13 cellular contexts compared by ENCODE assay signal in the genomic region with DNA sequence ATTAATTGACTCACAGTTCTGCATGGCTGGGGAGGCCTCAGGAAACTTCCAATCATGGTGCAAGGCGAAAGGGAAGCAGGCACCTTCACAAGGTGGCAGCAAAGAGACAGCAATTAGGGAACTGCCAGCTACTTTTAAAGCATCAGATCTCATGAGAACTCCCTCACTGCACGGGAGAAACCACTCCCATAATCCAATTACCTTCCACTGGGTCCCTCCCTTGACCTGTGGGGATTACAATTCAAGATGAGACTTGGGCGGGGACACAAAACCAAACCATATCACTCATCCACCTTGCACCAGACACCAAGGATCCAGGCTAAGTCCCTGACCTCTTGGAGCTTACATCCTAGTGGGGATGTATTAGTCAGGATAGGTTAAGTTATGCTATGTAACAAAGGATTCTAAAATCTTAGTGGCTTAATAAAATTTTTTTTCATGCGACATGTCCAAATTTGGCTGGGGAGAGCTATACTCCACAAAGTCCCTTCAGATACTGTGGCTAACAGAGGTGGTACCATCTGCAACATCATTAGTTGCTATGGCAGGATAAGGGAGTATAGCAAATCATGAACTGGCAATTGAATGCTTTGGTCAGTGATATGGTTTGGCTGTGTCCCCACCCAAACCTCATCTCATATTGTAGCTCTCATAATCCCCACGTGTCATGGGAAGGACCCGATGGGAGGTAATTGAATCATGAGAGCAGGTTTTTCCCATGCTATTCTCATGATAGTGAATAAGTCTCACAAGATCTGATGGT. TPM values are rescaled to one million over a fixed set of nuclear protein-coding genes. Genes with fewer than 3 reads are reported as not detected.
A peak's percentile ranks its signal among the peaks of the same experiment; 100 is the strongest.
DNase-seq lines count a peak whose midpoint lies in the region; ATAC-seq, FAIRE-seq and TF ChIP-seq lines count a peak whose summit lies in the region.
"Had no signal": no experiment of that assay in that cellular context is flagged by ENCODE, and none has a peak within 500 bp of the region (broad histone marks: within the 10 kb centered on the region; RNA-seq: fewer than 3 reads in every experiment).

No MANE protein-coding gene starts in this region.

- H3K27me3 ChIP-seq in CD4-positive, CD25-positive, alpha-beta regulatory T cell (ENCODE audit: control insufficient read depth, insufficient read depth, low read length): no peaks in the 10 kb centered on the region
- 0 out of 7 replicates have a peak, but pooled peaks cover 0 to 1% (median 0%) of the 10 kb centered on the region in 4 experiments for H3K27me3 ChIP-seq in H1 (replicated peaks in 1 of 4; ENCODE audit: control insufficient read depth in 3 of 4, extremely low read depth in 1 of 4, insufficient read depth in 3 of 4, low read length in 3 of 4)
- H3K27me3 ChIP-seq: body of pancreas had no signal

- no peaks in the 10 kb centered on the region for H3K36me3 ChIP-seq in CD4-positive, CD25-positive, alpha-beta regulatory T cell (ENCODE audit: control insufficient read depth, insufficient read depth, low read length)
- no peaks in the 10 kb centered on the region for H3K36me3 ChIP-seq in H1 (ENCODE audit: control insufficient read depth in 2 of 4, insufficient read depth in 4 of 4, low read length in 3 of 4)

- H2BK120ac ChIP-seq in H1 (replicated peaks; ENCODE audit: low read depth, low read length): no peak overlapping the region

- H3K4me3 ChIP-seq in A549 (no peak overlapping the region), H1 (ENCODE audit: extremely low read depth in 1 of 4, insufficient read depth in 2 of 4, low read depth in 3 of 4, low read length in 4 of 4) (no peak overlapping the region)
- no peak overlapping the region for H3K4me3 ChIP-seq in CD4-positive, CD25-positive, alpha-beta regulatory T cell (ENCODE audit: low read depth, low read length)
- H3K4me3 ChIP-seq: body of pancreas had no signal

- no peak overlapping the region for H2BK5ac ChIP-seq in H1 (ENCODE audit: low read depth, low read length)

- H3K79me1 ChIP-seq in H1 (ENCODE audit: low read depth, low read length): no peaks in the 10 kb centered on the region

- H3K4me2 ChIP-seq in A549 (no peak overlapping the region), H1 (ENCODE audit: insufficient read depth in 1 of 2, low read depth in 2 of 2, low read length in 2 of 2) (no peak overlapping the region)

- H4K20me1 ChIP-seq in H1 (replicated peaks in 1 of 2; ENCODE audit: control insufficient read depth in 1 of 2, insufficient read depth in 2 of 2, low read length in 2 of 2): no peaks in the 10 kb centered on the region

- 45% methylated on average over 6 of the region's 6 CpGs for WGBS in A549 (ENCODE audit: missing lambda C conversion rate)
- WGBS in H1 (ENCODE audit: extremely low coverage in 1 of 2, insufficient coverage in 1 of 2, insufficient read length in 1 of 2, insufficient replicate concordance in 2 of 2, low coverage in 1 of 2, low lambda C conversion rate in 2 of 2, missing lambda C conversion rate in 1 of 2), 2 experiments: 84% methylated on average over 6 of the region's 6 CpGs; no CpG with 5 or more reads in 1 of the 2 experiments

- FAIRE-seq in A549 (lab: Jason Lieb, UNC) (no peak), H1 (lab: Jason Lieb, UNC) (no peak)

- H2AK5ac ChIP-seq in H1 (ENCODE audit: low read depth, low read length): no peak overlapping the region

- peak overlapping the region in 2 of 3 donors; percentile 49 to 80 for H3K27ac Mint-ChIP-seq in CD4-positive, CD25-positive, alpha-beta regulatory T cell
- H3K27ac Mint-ChIP-seq in mesothelial cell of epicardium: no peak overlapping the region
- H3K27ac Mint-ChIP-seq in activated T-helper 2 cell treated with anti-CD3 and anti-CD28 coated beads, Interferon-gamma antibody, Interleukin-2, Interleukin-4, amounts not matched to agents 10 μg/mL and 5 μg/mL and 100 μg/mL, durations not matched to agents 14 hours and 24 hours and 36 hours: no peak overlapping the region
- H3K27ac Mint-ChIP-seq: HFFc6 had no signal

- H3K14ac ChIP-seq in H1 (ENCODE audit: insufficient read length): no peak overlapping the region

- H4K5ac ChIP-seq in H1 (ENCODE audit: insufficient read length, low read depth, low read length): no peak overlapping the region

- no peak for TF ChIP-seq POLR2A in A549 (IDR thresholded peaks at IDR 0.05; ENCODE audit: low read length)
- no peak for TF ChIP-seq POLR2A in H1 (IDR thresholded peaks at IDR 0.05; ENCODE audit: control extremely low read depth in 1 of 2, low read depth in 2 of 2, low read length in 2 of 2)

- ATAC-seq in A549: peak in 1 of 2 experiments; percentile 50; a peak in 1 of 6 replicates
- ATAC-seq in CD4-positive, CD25-positive, alpha-beta regulatory T cell (ENCODE audit: low read depth in 2 of 2): peak in 1 of 2 donors; percentile 29
- ATAC-seq in HG02981 (IDR thresholded peaks at IDR 0.05; ENCODE audit: unreplicated experiment): no peak
- ATAC-seq: body of pancreas had no signal

- no peaks in the 10 kb centered on the region for H3K23me2 ChIP-seq in H1 (ENCODE audit: low read depth, low read length)

- H3K9me3 Mint-ChIP-seq in CD4-positive, CD25-positive, alpha-beta regulatory T cell: peaks cover 0 to 15% (median 0%) of the 10 kb centered on the region in 7 donors
- peaks cover 30% of the 10 kb centered on the region for H3K9me3 Mint-ChIP-seq in mesothelial cell of epicardium
- peaks cover 12% of the 10 kb centered on the region for H3K9me3 Mint-ChIP-seq in activated T-helper 2 cell treated with anti-CD3 and anti-CD28 coated beads, Interferon-gamma antibody, Interleukin-2, Interleukin-4, amounts not matched to agents 10 μg/mL and 5 μg/mL and 100 μg/mL, durations not matched to agents 14 hours and 24 hours and 36 hours

- H3K27me3 Mint-ChIP-seq in CD4-positive, CD25-positive, alpha-beta regulatory T cell: peaks cover 9% of the 10 kb centered on the region
- H3K27me3 Mint-ChIP-seq in mesothelial cell of epicardium (ENCODE audit: low read depth): peaks cover 3% of the 10 kb centered on the region
- peaks cover 18% of the 10 kb centered on the region for H3K27me3 Mint-ChIP-seq in activated T-helper 2 cell treated with anti-CD3 and anti-CD28 coated beads, Interferon-gamma antibody, Interleukin-2, Interleukin-4, amounts not matched to agents 10 μg/mL and 5 μg/mL and 100 μg/mL, durations not matched to agents 14 hours and 24 hours and 36 hours (ENCODE audit: low read depth)

- intact Hi-C loops in activated T-helper 2 cell treated with anti-CD3 and anti-CD28 coated beads, Interferon-gamma antibody, Interleukin-2, Interleukin-4, amounts not matched to agents 10 μg/mL and 5 μg/mL and 100 μg/mL, durations not matched to agents 14 hours and 24 hours and 36 hours (cut with micrococcal nuclease): no loop called here

- H2BK20ac ChIP-seq in H1 (ENCODE audit: low read length): no peak overlapping the region

- H3K4me1 ChIP-seq in A549: no peaks in the 10 kb centered on the region
- H3K4me1 ChIP-seq in CD4-positive, CD25-positive, alpha-beta regulatory T cell (ENCODE audit: control insufficient read depth, insufficient read depth, low read length, poor library complexity, severe bottlenecking): peaks cover 18% of the 10 kb centered on the region
- H3K4me1 ChIP-seq in H1 (replicated peaks in 1 of 4; ENCODE audit: control insufficient read depth in 3 of 4, insufficient read depth in 4 of 4, low read length in 3 of 4): no peaks in the 10 kb centered on the region
- H3K4me1 ChIP-seq: body of pancreas, parathyroid adenoma had no signal

- H3K18ac ChIP-seq in H1 (ENCODE audit: extremely low read depth, low read length): no peak overlapping the region

- no peak overlapping the region for H2BK15ac ChIP-seq in H1 (ENCODE audit: low read length)

- no peaks in the 10 kb centered on the region for H3K79me2 ChIP-seq in H1 (ENCODE audit: control insufficient read depth in 1 of 2, insufficient read depth in 2 of 2, low read length in 2 of 2)
- H3K79me2 ChIP-seq: parathyroid adenoma had no signal

- H3K23ac ChIP-seq in H1 (ENCODE audit: insufficient read length): no peak overlapping the region

- no peak overlapping the region for H3K56ac ChIP-seq in H1 (replicated peaks; ENCODE audit: insufficient read length, low read depth, low read length)

- no peak overlapping the region for H2AFZ ChIP-seq in H1 (ENCODE audit: low read length)
- H2AFZ ChIP-seq: parathyroid adenoma had no signal

- H4K8ac ChIP-seq in H1 (ENCODE audit: extremely low read depth, insufficient read depth, low read length): no peak overlapping the region

- H4K91ac ChIP-seq in H1 (replicated peaks; ENCODE audit: insufficient read length, low read length): no peak overlapping the region

- H3K9me3 ChIP-seq in A549 (peaks cover 53% of the 10 kb centered on the region), H1 (ENCODE audit: insufficient read depth in 2 of 2, low read depth in 1 of 2, low read length in 1 of 2) (peaks cover 9 to 14% of the 10 kb centered on the region in 2 experiments; a peak in 3 of 4 replicates)
- no peaks in the 10 kb centered on the region for H3K9me3 ChIP-seq in CD4-positive, CD25-positive, alpha-beta regulatory T cell (ENCODE audit: control insufficient read depth in 2 of 2, low read length in 2 of 2)
- H3K9me3 ChIP-seq: body of pancreas had no signal

- H2BK12ac ChIP-seq in H1 (ENCODE audit: low read depth, low read length): no peak overlapping the region

- TF ChIP-seq RAD21 in A549 (conservative IDR thresholded peaks at IDR 0.05 in 1 of 2, IDR thresholded peaks at IDR 0.05 in 1 of 2) (no peak), H1 (IDR thresholded peaks at IDR 0.05 in 1 of 2, conservative IDR thresholded peaks at IDR 0.05 in 1 of 2; ENCODE audit: low read depth in 2 of 2, low read length in 2 of 2) (peak; percentile 47)

- peak overlapping the region in 1 of 4 donors; percentile 0 for H3K4me3 Mint-ChIP-seq in CD4-positive, CD25-positive, alpha-beta regulatory T cell
- no peak overlapping the region for H3K4me3 Mint-ChIP-seq in mesothelial cell of epicardium
- no peak overlapping the region for H3K4me3 Mint-ChIP-seq in activated T-helper 2 cell treated with anti-CD3 and anti-CD28 coated beads, Interferon-gamma antibody, Interleukin-2, Interleukin-4, amounts not matched to agents 10 μg/mL and 5 μg/mL and 100 μg/mL, durations not matched to agents 14 hours and 24 hours and 36 hours (ENCODE audit: low read depth)
- H3K4me3 Mint-ChIP-seq: HFFc6 had no signal

- no peak for TF ChIP-seq CTCF in A549 (IDR thresholded peaks at IDR 0.05)
- TF ChIP-seq CTCF in H1 (IDR thresholded peaks at IDR 0.05; ENCODE audit: control extremely low read depth in 1 of 3, insufficient read depth in 1 of 3, low read depth in 1 of 3, low read length in 3 of 3): peak in 2 of 3 experiments; percentile 31 to 50; a peak in 2 of 4 replicates
- TF ChIP-seq CTCF in mesothelial cell of epicardium (IDR thresholded peaks at IDR 0.05; ENCODE audit: unreplicated experiment): no peak

- CTCF ChIA-PET in A549 (lab: Yijun Ruan, JAX) (interaction anchor here (1.0 to 1.2 kb wide), 5 partner anchors 8 to 101 kb away, joined by 3 read pairs; partner anchors contain the start of genes FAM187B, LGI4 and USF2), H1 (lab: Charles Lee; ENCODE audit: partially characterized antibody) (interaction anchor here (0.7 to 5.7 kb wide), 13 partner anchors 9 to 193 kb away, joined by 3 to 16 read pairs (median 5); partner anchors contain the start of genes FAM187B and FXYD5)

- peaks cover 20 to 42% (median 30%) of the 10 kb centered on the region in 4 donors for H3K4me1 Mint-ChIP-seq in CD4-positive, CD25-positive, alpha-beta regulatory T cell
- no peaks in the 10 kb centered on the region for H3K4me1 Mint-ChIP-seq in mesothelial cell of epicardium
- H3K4me1 Mint-ChIP-seq in activated T-helper 2 cell treated with anti-CD3 and anti-CD28 coated beads, Interferon-gamma antibody, Interleukin-2, Interleukin-4, amounts not matched to agents 10 μg/mL and 5 μg/mL and 100 μg/mL, durations not matched to agents 14 hours and 24 hours and 36 hours (ENCODE audit: low read depth): peaks cover 13% of the 10 kb centered on the region

- DNase-seq in A549 (ENCODE audit: low read depth in 1 of 2, low spot score in 1 of 2) (no peak), NCI-H748 treated with DMSO at 0.1 percent for 48 hours (lab: John Stamatoyannopoulos, UW) (peak; percentile 13), H1 (ENCODE audit: low read depth in 1 of 2, low spot score in 2 of 2) (no peak), mesothelial cell of epicardium (ENCODE audit: low spot score in 2 of 2, unreplicated experiment in 2 of 2) (no peak), SIG-M5 (lab: John Stamatoyannopoulos, UW) (no peak)
- DNase-seq in CD4-positive, CD25-positive, alpha-beta regulatory T cell: peak in 1 of 3 donors; percentile 60
- no peak for DNase-seq in activated T-helper 2 cell treated with anti-CD3 and anti-CD28 coated beads, Interferon-gamma antibody, Interleukin-2, Interleukin-4, amounts not matched to agents 10 μg/mL and 5 μg/mL and 100 μg/mL, durations not matched to agents 14 hours and 24 hours and 36 hours (ENCODE audit: low spot score)
- DNase-seq: HFFc6, NCI-H1694 treated with DMSO at 0.1 percent for 48 hours had no signal

- peaks cover 5% of the 10 kb centered on the region for H3K36me3 Mint-ChIP-seq in CD4-positive, CD25-positive, alpha-beta regulatory T cell
- peaks cover 2% of the 10 kb centered on the region for H3K36me3 Mint-ChIP-seq in mesothelial cell of epicardium
- H3K36me3 Mint-ChIP-seq in activated T-helper 2 cell treated with anti-CD3 and anti-CD28 coated beads, Interferon-gamma antibody, Interleukin-2, Interleukin-4, amounts not matched to agents 10 μg/mL and 5 μg/mL and 100 μg/mL, durations not matched to agents 14 hours and 24 hours and 36 hours (ENCODE audit: low read depth): peaks cover 8% of the 10 kb centered on the region

- H3K27ac ChIP-seq in A549: no peak overlapping the region
- no peak overlapping the region for H3K27ac ChIP-seq in CD4-positive, CD25-positive, alpha-beta regulatory T cell (ENCODE audit: insufficient read depth, low read length, poor library complexity, severe bottlenecking)
- no peak overlapping the region for H3K27ac ChIP-seq in H1 (ENCODE audit: low read depth, low read length)
- H3K27ac ChIP-seq: body of pancreas, parathyroid adenoma had no signal

- TF ChIP-seq EP300 in A549 (IDR thresholded peaks at IDR 0.05): no peak
- no peak for TF ChIP-seq EP300 in H1 (IDR thresholded peaks at IDR 0.05; ENCODE audit: borderline replicate concordance in 1 of 2, low read depth in 2 of 2, low read length in 2 of 2)

- POLR2A ChIA-PET in A549 (lab: Yijun Ruan, JAX) (no interaction called here), H1 (lab: Charles Lee; ENCODE audit: partially characterized antibody) (interaction anchor here (0.6 to 1.7 kb wide), 7 partner anchors 11 to 95 kb away, joined by 3 to 9 read pairs (median 5); no protein-coding TSS in a partner anchor)

- no peak overlapping the region for H3K4ac ChIP-seq in H1 (replicated peaks; ENCODE audit: insufficient read length, low read depth, low read length)

- no peak overlapping the region for H3K9ac ChIP-seq in H1 (replicated peaks in 1 of 4; ENCODE audit: extremely low read depth in 1 of 4, low read depth in 3 of 4, low read length in 3 of 4)
- H3K9ac ChIP-seq: parathyroid adenoma had no signal

RNA-seq across cellular contexts. Expression of gene FAM187B, which starts 8.3 kb away (rescaled TPM):
- polyA plus RNA-seq in A549 (2011; rRNA removed) (not detected in 2 replicates), A549 (2017; fragmentation: RNase III; extraction: RNeasy Plus Mini Kit Qiagen cat#74134 plus additional on column Dnase treatment) (not detected in 3 replicates), H1 (2011; rRNA removed) (0.09 TPM in 1 of 2 replicates, not detected in the other)
- polyA plus RNA-seq in A549 (2012; cell fraction: cytosol; rRNA removed): not detected in 2 replicates
- not detected in 2 replicates for polyA plus RNA-seq in A549 (2012; cell fraction: nucleus; rRNA removed)
- not detected in 2 replicates for polyA minus RNA-seq in A549 (2011; rRNA and poly(A)+ RNA removed)
- total RNA-seq in CD4-positive, CD25-positive, alpha-beta regulatory T cell: not detected
- not detected for polyA plus RNA-seq in CD4-positive, CD25-positive, alpha-beta regulatory T cell
- total RNA-seq in H1 (2021; fragmentation: NEBNext Ultra II Directional; extraction: Animal tissue kit (Norgen Biotek cat#: 25700)): not detected in 2 replicates
- 0.06 TPM for polyA plus RNA-seq in H1 (2011; cell fraction: cytosol; rRNA removed)
- polyA plus RNA-seq in H1 (2011; cell fraction: nucleus; rRNA removed): 0.19 TPM
- polyA plus RNA-seq in H1 (2012, experiment 1 of 2): not detected in 4 replicates
- not detected for polyA plus RNA-seq in H1 (2012, experiment 2 of 2)
- not detected for polyA plus RNA-seq in H1 (2013, experiment 1 of 2)
- not detected for polyA plus RNA-seq in H1 (2013, experiment 2 of 2)
- polyA minus RNA-seq in H1 (2011; rRNA and poly(A)+ RNA removed): not detected in 2 replicates
- polyA minus RNA-seq in H1 (2011; cell fraction: cytosol; rRNA and poly(A)+ RNA removed): not detected
- polyA minus RNA-seq in H1 (2011; cell fraction: nucleus; rRNA and poly(A)+ RNA removed): not detected
- not detected in 3 replicates for total RNA-seq in mesothelial cell of epicardium
- not detected in 2 replicates for total RNA-seq in activated T-helper 2 cell treated with anti-CD3 and anti-CD28 coated beads, Interferon-gamma antibody, Interleukin-2, Interleukin-4, amounts not matched to agents 10 μg/mL and 5 μg/mL and 100 μg/mL, durations not matched to agents 14 hours and 24 hours and 36 hours
- total RNA-seq: body of pancreas, fibroblast of lung, HFFc6 had no signal
- polyA plus RNA-seq: fibroblast of lung had no signal

RNA-seq across cellular contexts. Expression of gene LSR, which starts 12.0 kb away (rescaled TPM):
- polyA plus RNA-seq in A549 (2011; rRNA removed) (2.1 and 2.5 TPM in 2 replicates), A549 (2017; fragmentation: RNase III; extraction: RNeasy Plus Mini Kit Qiagen cat#74134 plus additional on column Dnase treatment) (3.6 to 4.7 TPM (median 4.4 TPM) in 3 replicates), H1 (2011; rRNA removed) (186 and 296 TPM in 2 replicates)
- polyA plus RNA-seq in A549 (2012; cell fraction: cytosol; rRNA removed): 2.9 and 3.8 TPM in 2 replicates
- polyA plus RNA-seq in A549 (2012; cell fraction: nucleus; rRNA removed): 2.6 and 5.1 TPM in 2 replicates
- polyA minus RNA-seq in A549 (2011; rRNA and poly(A)+ RNA removed): 7.4 and 9.1 TPM in 2 replicates
- 28.1 TPM for total RNA-seq in CD4-positive, CD25-positive, alpha-beta regulatory T cell
- 10 to 100 TPM; 47.8 to 66.1 (median 53.7) TPM for polyA plus RNA-seq in CD4-positive, CD25-positive, alpha-beta regulatory T cell
- total RNA-seq in H1 (2021; fragmentation: NEBNext Ultra II Directional; extraction: Animal tissue kit (Norgen Biotek cat#: 25700)): 159 and 166 TPM in 2 replicates
- 106 TPM for polyA plus RNA-seq in H1 (2011; cell fraction: cytosol; rRNA removed)
- polyA plus RNA-seq in H1 (2011; cell fraction: nucleus; rRNA removed): 204 TPM
- polyA plus RNA-seq in H1 (2012, experiment 1 of 2): 145 to 238 TPM (median 230 TPM) in 4 replicates
- polyA plus RNA-seq in H1 (2012, experiment 2 of 2): 175 TPM
- polyA plus RNA-seq in H1 (2013, experiment 1 of 2): 208 TPM
- polyA plus RNA-seq in H1 (2013, experiment 2 of 2): 218 TPM
- polyA minus RNA-seq in H1 (2011; rRNA and poly(A)+ RNA removed): 87.1 and 93.1 TPM in 2 replicates
- 222 TPM for polyA minus RNA-seq in H1 (2011; cell fraction: cytosol; rRNA and poly(A)+ RNA removed)
- 191 TPM for polyA minus RNA-seq in H1 (2011; cell fraction: nucleus; rRNA and poly(A)+ RNA removed)
- 48.9 to 54.7 TPM (median 51.9 TPM) in 3 replicates for total RNA-seq in mesothelial cell of epicardium
- total RNA-seq in activated T-helper 2 cell treated with anti-CD3 and anti-CD28 coated beads, Interferon-gamma antibody, Interleukin-2, Interleukin-4, amounts not matched to agents 10 μg/mL and 5 μg/mL and 100 μg/mL, durations not matched to agents 14 hours and 24 hours and 36 hours: 0.30 and 1.0 TPM in 2 replicates

RNA-seq across cellular contexts. Expression of gene USF2, which starts 31.9 kb away (rescaled TPM):
- polyA plus RNA-seq in A549 (2011; rRNA removed): 91.8 and 118 TPM in 2 replicates
- 228 and 240 TPM in 2 replicates for polyA plus RNA-seq in A549 (2012; cell fraction: cytosol; rRNA removed)
- 225 and 296 TPM in 2 replicates for polyA plus RNA-seq in A549 (2012; cell fraction: nucleus; rRNA removed)
- 124 to 141 TPM (median 141 TPM) in 3 replicates for polyA plus RNA-seq in A549 (2017; fragmentation: RNase III; extraction: RNeasy Plus Mini Kit Qiagen cat#74134 plus additional on column Dnase treatment)
- polyA minus RNA-seq in A549 (2011; rRNA and poly(A)+ RNA removed): 85.3 and 97.1 TPM in 2 replicates
- 277 TPM for total RNA-seq in CD4-positive, CD25-positive, alpha-beta regulatory T cell
- polyA plus RNA-seq in CD4-positive, CD25-positive, alpha-beta regulatory T cell: 10 to 100 TPM in 1 of 4 donors, 1 to 10 TPM in 3; 5.9 to 10.1 (median 6.8) TPM
- 109 and 113 TPM in 2 replicates for total RNA-seq in H1 (2021; fragmentation: NEBNext Ultra II Directional; extraction: Animal tissue kit (Norgen Biotek cat#: 25700))
- polyA plus RNA-seq in H1 (2011; rRNA removed): 74.1 and 119 TPM in 2 replicates
- 142 TPM for polyA plus RNA-seq in H1 (2011; cell fraction: cytosol; rRNA removed)
- polyA plus RNA-seq in H1 (2011; cell fraction: nucleus; rRNA removed): 268 TPM
- 112 to 133 TPM (median 125 TPM) in 4 replicates for polyA plus RNA-seq in H1 (2012, experiment 1 of 2)
- 90.5 TPM for polyA plus RNA-seq in H1 (2012, experiment 2 of 2)
- 70.6 TPM for polyA plus RNA-seq in H1 (2013, experiment 1 of 2)
- 72.7 TPM for polyA plus RNA-seq in H1 (2013, experiment 2 of 2)
- polyA minus RNA-seq in H1 (2011; rRNA and poly(A)+ RNA removed): 29.0 and 60.8 TPM in 2 replicates
- 79.1 TPM for polyA minus RNA-seq in H1 (2011; cell fraction: cytosol; rRNA and poly(A)+ RNA removed)
- 82.7 TPM for polyA minus RNA-seq in H1 (2011; cell fraction: nucleus; rRNA and poly(A)+ RNA removed)
- 135 to 154 TPM (median 137 TPM) in 3 replicates for total RNA-seq in mesothelial cell of epicardium
- 135 and 142 TPM in 2 replicates for total RNA-seq in activated T-helper 2 cell treated with anti-CD3 and anti-CD28 coated beads, Interferon-gamma antibody, Interleukin-2, Interleukin-4, amounts not matched to agents 10 μg/mL and 5 μg/mL and 100 μg/mL, durations not matched to agents 14 hours and 24 hours and 36 hours

RNA-seq across cellular contexts. Expression of gene HAMP, which starts 45.5 kb away (rescaled TPM):
- polyA plus RNA-seq in A549 (2011; rRNA removed) (not detected in 2 replicates), A549 (2017; fragmentation: RNase III; extraction: RNeasy Plus Mini Kit Qiagen cat#74134 plus additional on column Dnase treatment) (0.03 TPM in 1 of 3 replicates, not detected in the others), H1 (2011; rRNA removed) (0.06 and 0.08 TPM in 2 replicates)
- not detected in 2 replicates for polyA plus RNA-seq in A549 (2012; cell fraction: cytosol; rRNA removed)
- 0.22 TPM in 2 replicates for polyA plus RNA-seq in A549 (2012; cell fraction: nucleus; rRNA removed)
- polyA minus RNA-seq in A549 (2011; rRNA and poly(A)+ RNA removed): not detected in 2 replicates
- 0.32 TPM for total RNA-seq in CD4-positive, CD25-positive, alpha-beta regulatory T cell
- not detected for polyA plus RNA-seq in CD4-positive, CD25-positive, alpha-beta regulatory T cell
- not detected in 2 replicates for total RNA-seq in H1 (2021; fragmentation: NEBNext Ultra II Directional; extraction: Animal tissue kit (Norgen Biotek cat#: 25700))
- polyA plus RNA-seq in H1 (2011; cell fraction: cytosol; rRNA removed): not detected
- not detected for polyA plus RNA-seq in H1 (2011; cell fraction: nucleus; rRNA removed)
- polyA plus RNA-seq in H1 (2012, experiment 1 of 2): 0.20 TPM in 1 of 4 replicates, not detected in the others
- polyA plus RNA-seq in H1 (2012, experiment 2 of 2): not detected
- 0.12 TPM for polyA plus RNA-seq in H1 (2013, experiment 1 of 2)
- 0.07 TPM for polyA plus RNA-seq in H1 (2013, experiment 2 of 2)
- polyA minus RNA-seq in H1 (2011; rRNA and poly(A)+ RNA removed): not detected in 2 replicates
- not detected for polyA minus RNA-seq in H1 (2011; cell fraction: cytosol; rRNA and poly(A)+ RNA removed)
- not detected for polyA minus RNA-seq in H1 (2011; cell fraction: nucleus; rRNA and poly(A)+ RNA removed)
- 1.2 to 1.6 TPM (median 1.4 TPM) in 3 replicates for total RNA-seq in mesothelial cell of epicardium
- total RNA-seq in activated T-helper 2 cell treated with anti-CD3 and anti-CD28 coated beads, Interferon-gamma antibody, Interleukin-2, Interleukin-4, amounts not matched to agents 10 μg/mL and 5 μg/mL and 100 μg/mL, durations not matched to agents 14 hours and 24 hours and 36 hours: 0.25 and 0.37 TPM in 2 replicates
- total RNA-seq: body of pancreas, fibroblast of lung, HFFc6 had no signal
- polyA plus RNA-seq: fibroblast of lung had no signal

RNA-seq across cellular contexts. Expression of gene MAG, which starts 55.1 kb away (rescaled TPM):
- polyA plus RNA-seq in A549 (2011; rRNA removed) (not detected in 2 replicates), A549 (2017; fragmentation: RNase III; extraction: RNeasy Plus Mini Kit Qiagen cat#74134 plus additional on column Dnase treatment) (not detected in 3 replicates), H1 (2011; rRNA removed) (0.20 and 0.72 TPM in 2 replicates)
- polyA plus RNA-seq in A549 (2012; cell fraction: cytosol; rRNA removed): not detected in 2 replicates
- polyA plus RNA-seq in A549 (2012; cell fraction: nucleus; rRNA removed): not detected in 2 replicates
- polyA minus RNA-seq in A549 (2011; rRNA and poly(A)+ RNA removed): not detected in 2 replicates
- not detected for total RNA-seq in CD4-positive, CD25-positive, alpha-beta regulatory T cell
- polyA plus RNA-seq in CD4-positive, CD25-positive, alpha-beta regulatory T cell: under 1 TPM in 2 of 4 donors, not detected in 2; 0.16 to 0.28 TPM
- total RNA-seq in H1 (2021; fragmentation: NEBNext Ultra II Directional; extraction: Animal tissue kit (Norgen Biotek cat#: 25700)): 0.46 and 1.3 TPM in 2 replicates
- 0.41 TPM for polyA plus RNA-seq in H1 (2011; cell fraction: cytosol; rRNA removed)
- polyA plus RNA-seq in H1 (2011; cell fraction: nucleus; rRNA removed): 1.7 TPM
- polyA plus RNA-seq in H1 (2012, experiment 1 of 2): 0.22 to 0.74 TPM (median 0.54 TPM) in 4 replicates
- polyA plus RNA-seq in H1 (2012, experiment 2 of 2): 0.28 TPM
- polyA plus RNA-seq in H1 (2013, experiment 1 of 2): 1.4 TPM
- 1.3 TPM for polyA plus RNA-seq in H1 (2013, experiment 2 of 2)
- 0.25 and 0.90 TPM in 2 replicates for polyA minus RNA-seq in H1 (2011; rRNA and poly(A)+ RNA removed)
- polyA minus RNA-seq in H1 (2011; cell fraction: cytosol; rRNA and poly(A)+ RNA removed): not detected
- not detected for polyA minus RNA-seq in H1 (2011; cell fraction: nucleus; rRNA and poly(A)+ RNA removed)
- total RNA-seq in mesothelial cell of epicardium: 19.2 to 26.1 TPM (median 22.7 TPM) in 3 replicates
- 0.32 and 0.37 TPM in 2 replicates for total RNA-seq in activated T-helper 2 cell treated with anti-CD3 and anti-CD28 coated beads, Interferon-gamma antibody, Interleukin-2, Interleukin-4, amounts not matched to agents 10 μg/mL and 5 μg/mL and 100 μg/mL, durations not matched to agents 14 hours and 24 hours and 36 hours
- total RNA-seq: HFFc6 had no signal
- polyA plus RNA-seq: fibroblast of lung had no signal

Comparison
In these comparisons a context has a peak if more than half of its experiments do, and no peak if none do; other contexts are left out.
1. CTCF ChIP-seq: peak in H1 (2 of 3); none in A549 (single experiment) and mesothelial cell of epicardium (single experiment).
2. H3K27ac Mint-ChIP-seq: peak in CD4-positive, CD25-positive, alpha-beta regulatory T cell (2 of 3); none in mesothelial cell of epicardium (single experiment) and activated T-helper 2 cell treated with anti-CD3 and anti-CD28 coated beads, Interferon-gamma antibody, Interleukin-2, Interleukin-4, amounts not matched to agents 10 μg/mL and 5 μg/mL and 100 μg/mL, durations not matched to agents 14 hours and 24 hours and 36 hours (single experiment).
3. RNA of gene LSR, which starts 12.0 kb away (total RNA-seq): 159 to 166 TPM in H1, 48.9 to 54.7 TPM in mesothelial cell of epicardium and 28.1 TPM in CD4-positive, CD25-positive, alpha-beta regulatory T cell (single experiment); 0.30 to 1.0 TPM in activated T-helper 2 cell treated with anti-CD3 and anti-CD28 coated beads, Interferon-gamma antibody, Interleukin-2, Interleukin-4, amounts not matched to agents 10 μg/mL and 5 μg/mL and 100 μg/mL, durations not matched to agents 14 hours and 24 hours and 36 hours; every median in the first group is over 10 times any median in the second.
4. Of the 18 proteins assayed by ChIP-seq in both H1 and A549: peak only in H1: CTCF and RAD21; only in A549: none; in both: RFX5; in neither: 15.